Comparison of ENCODE assay signal across 1 cellular context in genomic region chr6:30515967-30516753, GRCh38.
TF ChIP-seq lines count a peak whose summit lies in the region.

No MANE protein-coding gene starts in this region.

TF ChIP-seq in HEK293, 187 proteins besides CTCF, POLR2A, EP300 and RAD21 (continued from another document):
- TF ChIP-seq ZBTB11 (tag by site-specific recombination; conservative IDR thresholded peaks at IDR 0.05; ENCODE audit: low read depth) (peak; percentile 59), ZNF558 (tag by site-specific recombination; IDR thresholded peaks at IDR 0.05) (no peak), SP2 (tag by site-specific recombination; IDR thresholded peaks at IDR 0.05) (peak; percentile 46), ZNF416 (tag by site-specific recombination; IDR thresholded peaks at IDR 0.05) (no peak), ZNF610 (tag by site-specific recombination; IDR thresholded peaks at IDR 0.05; ENCODE audit: borderline replicate concordance) (peak; percentile 92), ZNF37A (tag by site-specific recombination; IDR thresholded peaks at IDR 0.05) (no peak), ZNF518A (tag by site-specific recombination; conservative IDR thresholded peaks at IDR 0.05; ENCODE audit: low read depth) (peak; percentile 66), RBAK (tag by site-specific recombination; IDR thresholded peaks at IDR 0.05) (no peak), ZNF214 (tag by site-specific recombination; IDR thresholded peaks at IDR 0.05; ENCODE audit: borderline replicate concordance) (no peak), ZFHX2 (tag by site-specific recombination; conservative IDR thresholded peaks at IDR 0.05) (peak; percentile 68), KLF1 (tag by site-specific recombination; IDR thresholded peaks at IDR 0.05) (peak; percentile 23; the same call in 1 of the 2 replicates)
